15 cellular contexts compared by ENCODE assay signal in the genomic region with DNA sequence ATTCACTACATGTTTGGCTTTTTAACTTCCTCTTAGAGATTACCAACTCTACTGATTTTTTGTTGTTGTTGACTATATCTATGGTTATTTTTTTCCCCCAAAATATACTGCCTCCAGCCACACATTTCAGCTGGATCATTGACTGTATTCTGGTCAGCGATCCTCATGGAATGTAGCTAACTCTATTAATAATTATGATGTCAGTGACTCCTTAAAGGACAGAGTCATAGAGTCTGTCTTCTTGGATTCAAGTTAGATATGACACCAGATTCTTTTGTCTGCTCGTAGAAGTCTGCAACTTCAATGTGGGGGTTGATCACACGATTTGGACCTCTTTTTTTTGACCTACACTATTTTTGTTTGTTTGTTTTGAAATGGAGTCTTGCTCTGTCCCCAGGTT. TPM values are rescaled to one million over a fixed set of nuclear protein-coding genes. Genes with fewer than 3 reads are reported as not detected.
A peak's percentile ranks its signal among the peaks of the same experiment; 100 is the strongest.
DNase-seq lines count a peak whose midpoint lies in the region; ATAC-seq and TF ChIP-seq lines count a peak whose summit lies in the region.
"Had no signal": no experiment of that assay in that cellular context is flagged by ENCODE, and none has a peak within 500 bp of the region (broad histone marks: within the 10 kb centered on the region; RNA-seq: fewer than 3 reads in every experiment).

No MANE protein-coding gene starts in this region.

- peaks cover 5 to 26% of the 10 kb centered on the region in 2 donors for H3K4me1 ChIP-seq in gastrocnemius medialis

- no peak overlapping the region for H3K4me3 ChIP-seq in gastrocnemius medialis
- H3K4me3 ChIP-seq: BLaER1 treated with 17β-estradiol and CSF1 and Interleukin-3, amounts not matched to agents 10 nM and 100 nM; GM12878 had no signal

- ATAC-seq in Right ventricle myocardium superior (ENCODE audit: poor library complexity) (peak; percentile 83), gastrocnemius medialis (peak; percentile 96 to 99), GM21447 (IDR thresholded peaks at IDR 0.05; ENCODE audit: unreplicated experiment) (no peak), HG02588 (IDR thresholded peaks at IDR 0.05; ENCODE audit: unreplicated experiment) (no peak)
- ATAC-seq: GM12878 had no signal

- H3K27me3 ChIP-seq in gastrocnemius medialis: no peaks in the 10 kb centered on the region
- H3K27me3 ChIP-seq: BLaER1 treated with 17β-estradiol and CSF1 and Interleukin-3, amounts not matched to agents 10 nM and 100 nM had no signal

- intact Hi-C loops in Right ventricle myocardium superior (cut with DNase I): no loop called here
- intact Hi-C loops in cardiac septum (cut with DNase I): no loop called here
- intact Hi-C loops in gastrocnemius medialis (cut with DNase I; ENCODE audit: low total_unique reads): no loop called here

- H3K9me3 ChIP-seq in gastrocnemius medialis: no peaks in the 10 kb centered on the region
- H3K9me3 ChIP-seq: BLaER1 treated with 17β-estradiol and CSF1 and Interleukin-3, amounts not matched to agents 10 nM and 100 nM had no signal

- no peak for DNase-seq in Right ventricle myocardium superior
- no peak for DNase-seq in cardiac septum (ENCODE audit: low spot score)
- DNase-seq in hepatic stellate cell (ENCODE audit: low spot score): peak; percentile 12
- no peak for DNase-seq in gastrocnemius medialis
- DNase-seq in GM13976 (ENCODE audit: low spot score): no peak
- DNase-seq: 8988T; ACHN; CD4-positive, CD25-positive, alpha-beta regulatory T cell; GOT3; H9; IMR-90 had no signal

- peak overlapping the region; percentile 64 to 78 (median 74) for H3K27ac ChIP-seq in gastrocnemius medialis
- H3K27ac ChIP-seq: BLaER1 treated with 17β-estradiol and CSF1 and Interleukin-3, amounts not matched to agents 10 nM and 100 nM had no signal

- no peak for TF ChIP-seq POLR2A in gastrocnemius medialis (IDR thresholded peaks at IDR 0.05)

- in situ Hi-C loops in gastrocnemius medialis (cut with MboI; ENCODE audit: low sequenced_read_pairs in 4 of 4) (no loop called here), GM13976 (cut with MboI; ENCODE audit: low sequenced_read_pairs, unreplicated experiment) (no loop called here)

- peaks cover 0 to 82% of the 10 kb centered on the region in 2 donors for H3K36me3 ChIP-seq in gastrocnemius medialis

- TF ChIP-seq CTCF in gastrocnemius medialis (IDR thresholded peaks at IDR 0.05 in 4 of 5, conservative IDR thresholded peaks at IDR 0.05 in 1 of 5): no peak
- TF ChIP-seq CTCF in GM13976 (IDR thresholded peaks at IDR 0.05; ENCODE audit: borderline replicate concordance, control extremely low read depth, extremely low read depth, insufficient read depth, missing control alignments): no peak

RNA-seq across cellular contexts. Expression of gene UBN2, which starts 33.2 kb away (rescaled TPM):
- total RNA-seq in Right ventricle myocardium superior (11.9 TPM), cardiac septum (20.2 TPM), gastrocnemius medialis (10 to 100 TPM; 12.0 to 24.8 (median 17.2) TPM)

Comparison
In these comparisons a context has a peak if more than half of its experiments do, and no peak if none do; other contexts are left out.
1. ATAC-seq: peak in Right ventricle myocardium superior (single experiment) and gastrocnemius medialis (2 of 2); none in GM21447 (single experiment) and HG02588 (single experiment).